8 cellular contexts compared by ENCODE assay signal in genomic region chr11:30322826-30323710, GRCh38. TPM values are rescaled to one million over a fixed set of nuclear protein-coding genes. Genes with fewer than 3 reads are reported as not detected.
DNase-seq lines count a peak whose midpoint lies in the region; ATAC-seq and TF ChIP-seq lines count a peak whose summit lies in the region.

Gene ARL14EP, plus strand, starts transcription at chr11:30323104. Its CDS starts 7,845 bp downstream, at chr11:30330949.

- TF ChIP-seq CTCF in left lung (IDR thresholded peaks at IDR 0.05): no peak

- peak within 1 kb of the TSS; percentile 87 for H3K4me3 Mint-ChIP-seq in dendritic cell treated with granulocyte-macrophage colony-stimulating factor and Interleukin-4, amounts not matched to agents 40 ng/mL and 50 ng/mL, for 4 days

- peak within 1 kb of the TSS; percentile 96 for H3K27ac Mint-ChIP-seq in dendritic cell treated with granulocyte-macrophage colony-stimulating factor and Interleukin-4, amounts not matched to agents 40 ng/mL and 50 ng/mL, for 4 days

- H3K9me3 ChIP-seq in BLaER1 treated with 17β-estradiol and CSF1 and Interleukin-3, amounts not matched to agents 10 nM and 100 nM (replicated peaks in 1 of 11): no peaks in the 10 kb centered on the region
- H3K9me3 ChIP-seq in left lung: no peaks in the 10 kb centered on the region

- ATAC-seq in GM19351 (IDR thresholded peaks at IDR 0.05; ENCODE audit: unreplicated experiment): peak; percentile 93
- peak; percentile 99 for ATAC-seq in HG03521 (IDR thresholded peaks at IDR 0.05; ENCODE audit: unreplicated experiment)
- peak; percentile 100 for ATAC-seq in left lung

- intact Hi-C loops in dendritic cell treated with granulocyte-macrophage colony-stimulating factor and Interleukin-4, amounts not matched to agents 40 ng/mL and 50 ng/mL, for 4 days (cut with micrococcal nuclease): loop anchor here (5.0 to 10.0 kb wide), 3 partner anchors 594 to 1042 kb away; partner anchors contain the start of genes DCDC1 and DNAJC24
- intact Hi-C loops in left lung (cut with DNase I): no loop called here

- H3K36me3 ChIP-seq in BLaER1 treated with 17β-estradiol and CSF1 and Interleukin-3, amounts not matched to agents 10 nM and 100 nM: peaks cover 0 to 22% (median 17%) of the 10 kb centered on the region in 11 experiments; a peak in 14 of 22 replicates
- no peaks in the 10 kb centered on the region for H3K36me3 ChIP-seq in left lung

- peaks cover 9% of the 10 kb centered on the region for H3K27me3 Mint-ChIP-seq in dendritic cell treated with granulocyte-macrophage colony-stimulating factor and Interleukin-4, amounts not matched to agents 40 ng/mL and 50 ng/mL, for 4 days

- no peaks in the 10 kb centered on the region for H3K9me3 Mint-ChIP-seq in dendritic cell treated with granulocyte-macrophage colony-stimulating factor and Interleukin-4, amounts not matched to agents 40 ng/mL and 50 ng/mL, for 4 days

- no peaks in the 10 kb centered on the region for H3K27me3 ChIP-seq in BLaER1 treated with 17β-estradiol and CSF1 and Interleukin-3, amounts not matched to agents 10 nM and 100 nM
- H3K27me3 ChIP-seq in left lung: peaks cover 0 to 4% of the 10 kb centered on the region in 2 donors

- DNase-seq in NCI-H748 (lab: John Stamatoyannopoulos, UW; ENCODE audit: unreplicated experiment) (peak; percentile 98), left lung (peak; percentile 94 to 96)
- peak; percentile 76 to 86 for DNase-seq in activated CD4-positive, alpha-beta T cell treated with anti-CD3 and anti-CD28 coated beads, Interleukin-2, amount 50 U/mL, for 24 hours (ENCODE audit: low read depth in 1 of 2, low spot score in 1 of 2)
- DNase-seq in stimulated activated CD4-positive, alpha-beta T cell treated with anti-CD3 and anti-CD28 coated beads, Interleukin-2, amount 100 ng/mL, for 48 hours: peak; percentile 81 to 86

- H3K4me3 ChIP-seq in BLaER1 treated with 17β-estradiol and CSF1 and Interleukin-3, amounts not matched to agents 10 nM and 100 nM: peak within 1 kb of the TSS; percentile 72 to 89 (median 80)
- peak within 1 kb of the TSS; percentile 68 to 71 for H3K4me3 ChIP-seq in left lung

- peaks cover 23% of the 10 kb centered on the region for H3K4me1 Mint-ChIP-seq in dendritic cell treated with granulocyte-macrophage colony-stimulating factor and Interleukin-4, amounts not matched to agents 40 ng/mL and 50 ng/mL, for 4 days (ENCODE audit: low read depth)

- H3K4me1 ChIP-seq in BLaER1 treated with 17β-estradiol and CSF1 and Interleukin-3, amounts not matched to agents 10 nM and 100 nM: peaks cover 33 to 50% (median 42%) of the 10 kb centered on the region in 10 experiments
- H3K4me1 ChIP-seq in left lung: peaks cover 0 to 42% of the 10 kb centered on the region in 2 donors

- H3K4me2 ChIP-seq in BLaER1 treated with 17β-estradiol and CSF1 and Interleukin-3, amounts not matched to agents 10 nM and 100 nM: peak within 1 kb of the TSS; percentile 84 to 96 (median 91)

- H3K9ac ChIP-seq in BLaER1 treated with 17β-estradiol and CSF1 and Interleukin-3, amounts not matched to agents 10 nM and 100 nM: peak within 1 kb of the TSS; percentile 92 to 99 (median 96)

- H3K36me3 Mint-ChIP-seq in dendritic cell treated with granulocyte-macrophage colony-stimulating factor and Interleukin-4, amounts not matched to agents 40 ng/mL and 50 ng/mL, for 4 days (ENCODE audit: low read depth): peaks cover 21% of the 10 kb centered on the region

- peak within 1 kb of the TSS; percentile 92 to 98 (median 96) for H3K27ac ChIP-seq in BLaER1 treated with 17β-estradiol and CSF1 and Interleukin-3, amounts not matched to agents 10 nM and 100 nM
- H3K27ac ChIP-seq in left lung: peak within 1 kb of the TSS; percentile 84 to 88

- peaks cover 3 to 44% (median 31%) of the 10 kb centered on the region in 11 experiments; a peak in 13 of 22 replicates for H4K20me1 ChIP-seq in BLaER1 treated with 17β-estradiol and CSF1 and Interleukin-3, amounts not matched to agents 10 nM and 100 nM

RNA-seq across cellular contexts. Expression of gene ARL14EP, which starts in this region (rescaled TPM):
- total RNA-seq in left lung: 10 to 100 TPM; 20.1 to 20.7 TPM

Comparison
In these comparisons a context has a peak if more than half of its experiments do, and no peak if none do; other contexts are left out.
1. Peak in every context shown above with its lines: DNase-seq, ATAC-seq, H3K4me3 ChIP-seq and H3K27ac ChIP-seq.